Comparison of ENCODE assay signal across 8 cellular contexts in the genomic region with DNA sequence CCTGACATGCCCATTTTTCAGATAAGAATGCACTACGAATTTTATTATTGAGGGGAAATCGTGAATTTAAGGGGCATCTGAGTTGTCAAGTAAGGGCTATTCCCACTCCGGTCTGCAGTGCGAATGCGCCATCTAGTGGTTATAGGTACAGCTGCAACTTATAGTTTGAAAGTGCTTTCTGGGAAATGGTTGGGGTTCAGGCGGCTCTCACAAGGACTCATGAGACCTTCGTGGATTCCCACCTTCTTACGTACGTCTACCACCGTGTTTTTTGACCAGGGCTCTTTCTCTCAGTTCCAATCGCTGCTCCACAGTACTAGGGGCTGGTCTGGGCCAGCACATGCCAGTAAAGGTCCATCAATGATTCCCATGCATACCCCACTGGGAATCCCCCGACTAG. TPM values are rescaled to one million over a fixed set of nuclear protein-coding genes. Genes with fewer than 3 reads are reported as not detected.
A peak's percentile ranks its signal among the peaks of the same experiment; 100 is the strongest.
DNase-seq lines count a peak whose midpoint lies in the region; ATAC-seq and TF ChIP-seq lines count a peak whose summit lies in the region.

No MANE protein-coding gene starts in this region.

- ATAC-seq in GM19351 (IDR thresholded peaks at IDR 0.05; ENCODE audit: unreplicated experiment) (peak; percentile 72), Right ventricle myocardium superior (ENCODE audit: poor library complexity) (peak; percentile 73), sciatic nerve (peak; percentile 77)

- peaks cover 64% of the 10 kb centered on the region for H3K36me3 ChIP-seq in OCI-LY3 (replicated peaks; ENCODE audit: low read depth, low read length)

- intact Hi-C loops in Right ventricle myocardium superior (cut with DNase I), result loop anchor here (5.0 kb wide), 1 partner anchor 238 kb away; no protein-coding TSS in a partner anchor
- intact Hi-C loops in sciatic nerve (cut with DNase I), result no loop called here

- peak; percentile 82 for TF ChIP-seq CTCF in OCI-LY3 (IDR thresholded peaks at IDR 0.05; ENCODE audit: low read depth, low read length)

- H3K79me2 ChIP-seq in OCI-LY3 (ENCODE audit: low read length), result 0 out of 2 replicates have a peak, but pooled peaks cover 5% of the 10 kb centered on the region

- H3K4me2 ChIP-seq in OCI-LY3 (ENCODE audit: low read length), result peak overlapping the region; percentile 48

- peaks cover 46% of the 10 kb centered on the region for H3K4me1 ChIP-seq in OCI-LY3 (ENCODE audit: low read length)

- no peaks in the 10 kb centered on the region for H4K20me1 ChIP-seq in OCI-LY3 (ENCODE audit: insufficient read depth, low read length)

- H2AFZ ChIP-seq in OCI-LY3 (ENCODE audit: low read depth, low read length), result no peak overlapping the region

- no peaks in the 10 kb centered on the region for H3K27me3 ChIP-seq in OCI-LY3 (ENCODE audit: low read depth, low read length)

- DNase-seq in DMS 273 treated with DMSO at 0.1 percent for 48 hours (lab: John Stamatoyannopoulos, UW), result peak; percentile 55
- DNase-seq in HT-29 (ENCODE audit: low spot score), result peak; percentile 60
- peak; percentile 29 for DNase-seq in activated naive CD4-positive, alpha-beta T cell treated with anti-CD3 and anti-CD28 coated beads, Interleukin-2, amount 50 U/mL, for 16 hours
- peak; percentile 43 for DNase-seq in Right ventricle myocardium superior
- no peak for DNase-seq in sciatic nerve (ENCODE audit: low spot score)
- DNase-seq in NK-92 (lab: John Stamatoyannopoulos, UW; ENCODE audit: unreplicated experiment), result no peak

- no peak overlapping the region for H3K4me3 ChIP-seq in OCI-LY3 (ENCODE audit: low read length)

- H3K27ac ChIP-seq in OCI-LY3 (ENCODE audit: low read length), result peak overlapping the region; percentile 86

- no peaks in the 10 kb centered on the region for H3K9me3 ChIP-seq in OCI-LY3 (ENCODE audit: insufficient read depth, low read length)

- peak overlapping the region; percentile 45; the same call in 1 of the 2 replicates for H3K9ac ChIP-seq in OCI-LY3 (ENCODE audit: low read length)

RNA-seq across cellular contexts. Expression of gene MSL3, which starts 12.3 kb away (rescaled TPM):
- total RNA-seq in HT-29 (2014; rRNA removed; shearing (Covaris generic)), result 7.3 and 7.5 TPM in 2 replicates
- total RNA-seq in Right ventricle myocardium superior (15.1 TPM), sciatic nerve (31.1 TPM)

Comparison
In these comparisons a context has a peak if more than half of its experiments do, and no peak if none do; other contexts are left out.
1. DNase-seq: peak in DMS 273 treated with DMSO at 0.1 percent for 48 hours (single experiment), HT-29 (single experiment), activated naive CD4-positive, alpha-beta T cell treated with anti-CD3 and anti-CD28 coated beads, Interleukin-2, amount 50 U/mL, for 16 hours (single experiment) and Right ventricle myocardium superior (single experiment); none in sciatic nerve (single experiment) and NK-92 (single experiment).
2. Peak in every context shown above with its lines, with median percentiles within 50 percentile points of each other: ATAC-seq.